In the genomic region with DNA sequence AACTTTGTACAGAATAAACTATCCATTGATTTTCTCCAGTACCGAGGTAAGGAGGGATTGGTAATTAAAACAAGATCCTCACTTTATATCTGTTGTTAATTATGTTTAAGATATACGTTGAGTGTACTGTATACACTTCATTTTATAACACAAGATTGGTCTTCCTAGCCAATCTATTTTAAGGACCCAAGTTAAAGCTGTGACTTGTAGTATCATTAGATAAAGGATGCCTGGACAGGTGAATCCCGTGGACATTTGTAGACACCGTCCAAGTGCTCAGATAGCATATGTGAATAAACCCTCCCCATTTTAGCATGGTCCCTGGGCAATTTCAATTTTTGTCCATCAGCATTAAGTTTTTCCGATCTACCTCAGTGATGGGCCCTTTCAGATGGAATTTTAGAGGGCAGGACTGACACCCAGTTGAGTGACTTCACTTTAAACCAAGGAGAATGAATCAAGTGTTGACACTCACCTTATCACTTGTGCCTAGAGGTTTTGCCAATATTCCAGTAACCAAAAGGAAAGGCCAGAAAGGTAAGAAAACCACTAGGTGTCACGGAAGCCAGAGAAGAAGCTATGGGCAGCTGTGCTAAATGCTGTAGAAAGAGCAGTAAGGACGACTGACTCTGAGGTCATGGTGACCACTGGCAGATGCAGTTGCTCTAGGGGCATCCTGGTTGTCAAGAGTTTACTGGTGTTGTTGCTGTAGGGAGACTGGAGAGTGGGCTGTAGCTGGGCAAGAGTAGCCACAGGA, we compare ENCODE assay signal across 1 cellular context.
TF ChIP-seq lines count a peak whose summit lies in the region.

No MANE protein-coding gene starts in this region.

TF ChIP-seq in HepG2, 621 proteins besides CTCF, POLR2A, EP300 and RAD21 (continued from another document and continues in another):
- TF ChIP-seq KDM6A (CRISPR knock-in tag; IDR thresholded peaks at IDR 0.05; ENCODE audit: low read depth) (no peak), ZNF782 (CRISPR knock-in tag; IDR thresholded peaks at IDR 0.05; ENCODE audit: borderline replicate concordance) (no peak), ZNF460 (CRISPR knock-in tag; IDR thresholded peaks at IDR 0.05; ENCODE audit: borderline replicate concordance) (no peak), ETV6 (CRISPR knock-in tag; conservative IDR thresholded peaks at IDR 0.05) (no peak), NR2F1 (CRISPR knock-in tag; IDR thresholded peaks at IDR 0.05) (no peak), MED8 (CRISPR knock-in tag; IDR thresholded peaks at IDR 0.05; ENCODE audit: insufficient replicate concordance) (no peak), ZNF441 (CRISPR knock-in tag; IDR thresholded peaks at IDR 0.05; ENCODE audit: borderline replicate concordance) (no peak), ZNF33A (CRISPR knock-in tag; IDR thresholded peaks at IDR 0.05; ENCODE audit: borderline replicate concordance) (no peak), MATR3 (CRISPR knock-in tag; IDR thresholded peaks at IDR 0.05) (no peak), ATF1 (CRISPR knock-in tag; IDR thresholded peaks at IDR 0.05) (0 out of 2 replicates have a peak, but pooled peaks have one; percentile 31), AHR (CRISPR knock-in tag; IDR thresholded peaks at IDR 0.05) (no peak; the same call in 1 of the 2 replicates), ARNT2 (CRISPR knock-in tag; IDR thresholded peaks at IDR 0.05; ENCODE audit: low read depth) (peak; percentile 47), RFX1 (IDR thresholded peaks at IDR 0.05) (no peak), ZFX (CRISPR knock-in tag; IDR thresholded peaks at IDR 0.05; ENCODE audit: low read depth) (no peak), MTF1 (CRISPR knock-in tag; IDR thresholded peaks at IDR 0.05) (no peak), KDM5B (CRISPR knock-in tag; IDR thresholded peaks at IDR 0.05; ENCODE audit: borderline replicate concordance) (peak; percentile 33; the same call in 1 of the 2 replicates), HMG20B (CRISPR knock-in tag; conservative IDR thresholded peaks at IDR 0.05) (no peak), SMARCE1 (IDR thresholded peaks at IDR 0.05; ENCODE audit: borderline replicate concordance) (no peak), ZNF446 (CRISPR knock-in tag; IDR thresholded peaks at IDR 0.05) (0 out of 2 replicates have a peak, but pooled peaks have one; percentile 57), ERF (CRISPR knock-in tag; IDR thresholded peaks at IDR 0.05) (no peak; the same call in 1 of the 2 replicates), ZNF20 (CRISPR knock-in tag; IDR thresholded peaks at IDR 0.05) (no peak), NFKB2 (CRISPR knock-in tag; IDR thresholded peaks at IDR 0.05; ENCODE audit: borderline replicate concordance) (no peak), GZF1 (CRISPR knock-in tag; IDR thresholded peaks at IDR 0.05) (no peak), ZNF34 (CRISPR knock-in tag; IDR thresholded peaks at IDR 0.05; ENCODE audit: borderline replicate concordance) (no peak), BCL6 (CRISPR knock-in tag; IDR thresholded peaks at IDR 0.05) (no peak), MIXL1 (CRISPR knock-in tag; IDR thresholded peaks at IDR 0.05) (peak; percentile 10; the same call in 1 of the 2 replicates), HCFC1 (IDR thresholded peaks at IDR 0.05; ENCODE audit: low read depth, low read length) (no peak), EHMT2 (IDR thresholded peaks at IDR 0.05; ENCODE audit: borderline replicate concordance, low read depth, low read length) (no peak)
- TF ChIP-seq, protein P1, sequence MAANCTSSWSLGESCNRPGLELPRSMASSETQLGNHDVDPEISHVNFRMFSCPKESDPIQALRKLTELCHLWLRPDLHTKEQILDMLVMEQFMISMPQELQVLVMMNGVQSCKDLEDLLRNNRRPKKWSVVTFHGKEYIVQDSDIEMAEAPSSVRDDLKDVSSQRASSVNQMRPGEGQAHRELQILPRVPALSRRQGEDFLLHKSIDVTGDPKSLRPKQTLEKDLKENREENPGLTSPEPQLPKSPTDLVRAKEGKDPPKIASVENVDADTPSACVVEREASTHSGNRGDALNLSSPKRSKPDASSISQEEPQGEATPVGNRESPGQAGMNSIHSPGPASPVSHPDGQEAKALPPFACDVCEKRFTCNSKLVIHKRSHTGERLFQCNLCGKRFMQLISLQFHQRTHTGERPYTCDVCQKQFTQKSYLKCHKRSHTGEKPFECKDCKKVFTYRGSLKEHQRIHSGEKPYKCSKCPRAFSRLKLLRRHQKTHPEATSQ (CRISPR knock-in tag; IDR thresholded peaks at IDR 0.05; ENCODE audit: borderline replicate concordance) = no peak; the same call in 1 of the 2 replicates
- TF ChIP-seq, protein P2, sequence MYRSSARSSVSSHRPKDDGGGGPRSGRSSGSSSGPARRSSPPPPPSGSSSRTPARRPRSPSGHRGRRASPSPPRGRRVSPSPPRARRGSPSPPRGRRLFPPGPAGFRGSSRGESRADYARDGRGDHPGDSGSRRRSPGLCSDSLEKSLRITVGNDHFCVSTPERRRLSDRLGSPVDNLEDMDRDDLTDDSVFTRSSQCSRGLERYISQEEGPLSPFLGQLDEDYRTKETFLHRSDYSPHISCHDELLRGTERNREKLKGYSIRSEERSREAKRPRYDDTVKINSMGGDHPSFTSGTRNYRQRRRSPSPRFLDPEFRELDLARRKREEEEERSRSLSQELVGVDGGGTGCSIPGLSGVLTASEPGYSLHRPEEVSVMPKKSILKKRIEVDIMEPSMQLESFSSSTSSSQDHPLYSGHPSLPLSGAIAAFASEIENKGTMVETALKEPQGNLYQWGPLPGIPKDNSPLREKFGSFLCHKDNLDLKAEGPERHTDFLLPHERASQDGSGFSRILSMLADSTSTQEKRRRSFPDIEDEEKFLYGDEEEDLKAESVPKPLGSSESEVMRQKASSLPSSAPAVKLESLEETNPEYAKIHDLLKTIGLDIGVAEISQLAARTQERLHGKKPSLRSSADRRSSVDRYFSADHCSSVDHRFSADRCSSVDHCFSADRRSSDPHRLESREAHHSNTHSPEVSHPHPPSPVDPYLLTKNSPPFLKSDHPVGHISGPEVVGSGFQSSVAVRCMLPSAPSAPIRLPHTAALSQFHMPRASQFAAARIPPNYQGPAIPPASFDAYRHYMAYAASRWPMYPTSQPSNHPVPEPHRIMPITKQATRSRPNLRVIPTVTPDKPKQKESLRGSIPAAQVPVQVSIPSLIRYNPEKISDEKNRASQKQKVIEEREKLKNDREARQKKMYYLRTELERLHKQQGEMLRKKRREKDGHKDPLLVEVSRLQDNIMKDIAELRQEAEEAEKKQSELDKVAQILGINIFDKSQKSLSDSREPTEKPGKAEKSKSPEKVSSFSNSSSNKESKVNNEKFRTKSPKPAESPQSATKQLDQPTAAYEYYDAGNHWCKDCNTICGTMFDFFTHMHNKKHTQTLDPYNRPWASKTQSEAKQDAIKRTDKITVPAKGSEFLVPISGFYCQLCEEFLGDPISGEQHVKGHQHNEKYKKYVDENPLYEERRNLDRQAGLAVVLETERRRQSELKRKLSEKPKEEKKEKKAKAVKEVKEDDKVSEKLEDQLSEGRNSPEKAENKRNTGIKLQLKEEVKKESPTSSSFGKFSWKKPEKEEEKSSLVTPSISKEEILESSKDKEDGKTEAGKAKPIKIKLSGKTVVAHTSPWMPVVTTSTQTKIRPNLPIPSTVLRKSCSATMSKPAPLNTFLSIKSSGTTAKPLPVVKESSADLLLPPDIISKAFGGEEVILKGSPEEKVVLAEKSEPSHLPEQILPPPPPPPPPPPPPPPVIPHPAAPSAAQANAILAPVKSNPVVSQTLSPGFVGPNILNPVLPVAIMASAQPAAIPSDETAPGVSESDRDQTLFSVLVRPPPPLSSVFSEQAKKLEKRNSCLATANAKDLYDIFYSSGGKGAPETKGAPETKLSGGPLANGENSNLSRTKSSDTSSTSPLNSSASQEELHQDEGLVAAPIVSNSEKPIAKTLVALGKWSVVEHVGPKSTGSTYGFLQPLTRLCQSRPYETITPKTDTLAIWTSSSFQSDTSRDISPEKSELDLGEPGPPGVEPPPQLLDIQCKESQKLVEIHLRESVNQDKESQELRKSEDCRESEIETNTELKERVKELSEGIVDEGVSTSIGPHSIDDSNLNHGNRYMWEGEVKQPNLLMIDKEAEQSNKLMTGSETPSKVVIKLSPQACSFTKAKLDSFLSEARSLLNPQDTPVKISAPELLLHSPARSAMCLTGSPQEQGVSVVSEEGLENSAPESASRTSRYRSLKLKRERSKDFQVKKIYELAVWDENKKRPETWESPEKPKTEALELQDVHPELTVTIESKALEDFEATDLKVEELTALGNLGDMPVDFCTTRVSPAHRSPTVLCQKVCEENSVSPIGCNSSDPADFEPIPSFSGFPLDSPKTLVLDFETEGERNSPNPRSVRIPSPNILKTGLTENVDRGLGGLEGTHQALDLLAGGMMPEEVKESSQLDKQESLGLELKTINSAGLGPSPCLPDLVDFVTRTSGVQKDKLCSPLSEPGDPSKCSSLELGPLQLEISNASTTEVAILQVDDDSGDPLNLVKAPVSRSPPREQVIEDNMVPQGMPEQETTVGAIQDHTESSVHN (CRISPR knock-in tag; IDR thresholded peaks at IDR 0.05) = no peak
- TF ChIP-seq, protein P3, sequence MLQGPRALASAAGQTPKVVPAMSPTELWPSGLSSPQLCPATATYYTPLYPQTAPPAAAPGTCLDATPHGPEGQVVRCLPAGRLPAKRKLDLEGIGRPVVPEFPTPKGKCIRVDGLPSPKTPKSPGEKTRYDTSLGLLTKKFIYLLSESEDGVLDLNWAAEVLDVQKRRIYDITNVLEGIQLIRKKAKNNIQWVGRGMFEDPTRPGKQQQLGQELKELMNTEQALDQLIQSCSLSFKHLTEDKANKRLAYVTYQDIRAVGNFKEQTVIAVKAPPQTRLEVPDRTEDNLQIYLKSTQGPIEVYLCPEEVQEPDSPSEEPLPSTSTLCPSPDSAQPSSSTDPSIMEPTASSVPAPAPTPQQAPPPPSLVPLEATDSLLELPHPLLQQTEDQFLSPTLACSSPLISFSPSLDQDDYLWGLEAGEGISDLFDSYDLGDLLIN (CRISPR knock-in tag; IDR thresholded peaks at IDR 0.05; ENCODE audit: borderline replicate concordance) = no peak
- TF ChIP-seq, protein P4, sequence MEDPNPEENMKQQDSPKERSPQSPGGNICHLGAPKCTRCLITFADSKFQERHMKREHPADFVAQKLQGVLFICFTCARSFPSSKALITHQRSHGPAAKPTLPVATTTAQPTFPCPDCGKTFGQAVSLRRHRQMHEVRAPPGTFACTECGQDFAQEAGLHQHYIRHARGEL (CRISPR knock-in tag; IDR thresholded peaks at IDR 0.05) = no peak
- TF ChIP-seq, protein P5, sequence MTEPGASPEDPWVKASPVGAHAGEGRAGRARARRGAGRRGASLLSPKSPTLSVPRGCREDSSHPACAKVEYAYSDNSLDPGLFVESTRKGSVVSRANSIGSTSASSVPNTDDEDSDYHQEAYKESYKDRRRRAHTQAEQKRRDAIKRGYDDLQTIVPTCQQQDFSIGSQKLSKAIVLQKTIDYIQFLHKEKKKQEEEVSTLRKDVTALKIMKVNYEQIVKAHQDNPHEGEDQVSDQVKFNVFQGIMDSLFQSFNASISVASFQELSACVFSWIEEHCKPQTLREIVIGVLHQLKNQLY (CRISPR knock-in tag; IDR thresholded peaks at IDR 0.05) = no peak
- TF ChIP-seq, protein P6, sequence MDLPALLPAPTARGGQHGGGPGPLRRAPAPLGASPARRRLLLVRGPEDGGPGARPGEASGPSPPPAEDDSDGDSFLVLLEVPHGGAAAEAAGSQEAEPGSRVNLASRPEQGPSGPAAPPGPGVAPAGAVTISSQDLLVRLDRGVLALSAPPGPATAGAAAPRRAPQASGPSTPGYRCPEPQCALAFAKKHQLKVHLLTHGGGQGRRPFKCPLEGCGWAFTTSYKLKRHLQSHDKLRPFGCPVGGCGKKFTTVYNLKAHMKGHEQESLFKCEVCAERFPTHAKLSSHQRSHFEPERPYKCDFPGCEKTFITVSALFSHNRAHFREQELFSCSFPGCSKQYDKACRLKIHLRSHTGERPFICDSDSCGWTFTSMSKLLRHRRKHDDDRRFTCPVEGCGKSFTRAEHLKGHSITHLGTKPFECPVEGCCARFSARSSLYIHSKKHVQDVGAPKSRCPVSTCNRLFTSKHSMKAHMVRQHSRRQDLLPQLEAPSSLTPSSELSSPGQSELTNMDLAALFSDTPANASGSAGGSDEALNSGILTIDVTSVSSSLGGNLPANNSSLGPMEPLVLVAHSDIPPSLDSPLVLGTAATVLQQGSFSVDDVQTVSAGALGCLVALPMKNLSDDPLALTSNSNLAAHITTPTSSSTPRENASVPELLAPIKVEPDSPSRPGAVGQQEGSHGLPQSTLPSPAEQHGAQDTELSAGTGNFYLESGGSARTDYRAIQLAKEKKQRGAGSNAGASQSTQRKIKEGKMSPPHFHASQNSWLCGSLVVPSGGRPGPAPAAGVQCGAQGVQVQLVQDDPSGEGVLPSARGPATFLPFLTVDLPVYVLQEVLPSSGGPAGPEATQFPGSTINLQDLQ (CRISPR knock-in tag; IDR thresholded peaks at IDR 0.05) = no peak
- TF ChIP-seq, protein P7, sequence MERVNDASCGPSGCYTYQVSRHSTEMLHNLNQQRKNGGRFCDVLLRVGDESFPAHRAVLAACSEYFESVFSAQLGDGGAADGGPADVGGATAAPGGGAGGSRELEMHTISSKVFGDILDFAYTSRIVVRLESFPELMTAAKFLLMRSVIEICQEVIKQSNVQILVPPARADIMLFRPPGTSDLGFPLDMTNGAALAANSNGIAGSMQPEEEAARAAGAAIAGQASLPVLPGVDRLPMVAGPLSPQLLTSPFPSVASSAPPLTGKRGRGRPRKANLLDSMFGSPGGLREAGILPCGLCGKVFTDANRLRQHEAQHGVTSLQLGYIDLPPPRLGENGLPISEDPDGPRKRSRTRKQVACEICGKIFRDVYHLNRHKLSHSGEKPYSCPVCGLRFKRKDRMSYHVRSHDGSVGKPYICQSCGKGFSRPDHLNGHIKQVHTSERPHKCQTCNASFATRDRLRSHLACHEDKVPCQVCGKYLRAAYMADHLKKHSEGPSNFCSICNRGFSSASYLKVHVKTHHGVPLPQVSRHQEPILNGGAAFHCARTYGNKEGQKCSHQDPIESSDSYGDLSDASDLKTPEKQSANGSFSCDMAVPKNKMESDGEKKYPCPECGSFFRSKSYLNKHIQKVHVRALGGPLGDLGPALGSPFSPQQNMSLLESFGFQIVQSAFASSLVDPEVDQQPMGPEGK (CRISPR knock-in tag; IDR thresholded peaks at IDR 0.05) = no peak
- TF ChIP-seq, protein P8, sequence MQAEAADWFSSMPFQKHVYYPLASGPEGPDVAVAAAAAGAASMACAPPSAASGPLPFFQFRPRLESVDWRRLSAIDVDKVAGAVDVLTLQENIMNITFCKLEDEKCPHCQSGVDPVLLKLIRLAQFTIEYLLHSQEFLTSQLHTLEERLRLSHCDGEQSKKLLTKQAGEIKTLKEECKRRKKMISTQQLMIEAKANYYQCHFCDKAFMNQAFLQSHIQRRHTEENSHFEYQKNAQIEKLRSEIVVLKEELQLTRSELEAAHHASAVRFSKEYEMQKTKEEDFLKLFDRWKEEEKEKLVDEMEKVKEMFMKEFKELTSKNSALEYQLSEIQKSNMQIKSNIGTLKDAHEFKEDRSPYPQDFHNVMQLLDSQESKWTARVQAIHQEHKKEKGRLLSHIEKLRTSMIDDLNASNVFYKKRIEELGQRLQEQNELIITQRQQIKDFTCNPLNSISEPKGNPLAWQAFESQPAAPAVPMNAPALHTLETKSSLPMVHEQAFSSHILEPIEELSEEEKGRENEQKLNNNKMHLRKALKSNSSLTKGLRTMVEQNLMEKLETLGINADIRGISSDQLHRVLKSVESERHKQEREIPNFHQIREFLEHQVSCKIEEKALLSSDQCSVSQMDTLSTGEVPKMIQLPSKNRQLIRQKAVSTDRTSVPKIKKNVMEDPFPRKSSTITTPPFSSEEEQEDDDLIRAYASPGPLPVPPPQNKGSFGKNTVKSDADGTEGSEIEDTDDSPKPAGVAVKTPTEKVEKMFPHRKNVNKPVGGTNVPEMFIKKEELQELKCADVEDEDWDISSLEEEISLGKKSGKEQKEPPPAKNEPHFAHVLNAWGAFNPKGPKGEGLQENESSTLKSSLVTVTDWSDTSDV (CRISPR knock-in tag; IDR thresholded peaks at IDR 0.05) = no peak
